In the genomic region with DNA sequence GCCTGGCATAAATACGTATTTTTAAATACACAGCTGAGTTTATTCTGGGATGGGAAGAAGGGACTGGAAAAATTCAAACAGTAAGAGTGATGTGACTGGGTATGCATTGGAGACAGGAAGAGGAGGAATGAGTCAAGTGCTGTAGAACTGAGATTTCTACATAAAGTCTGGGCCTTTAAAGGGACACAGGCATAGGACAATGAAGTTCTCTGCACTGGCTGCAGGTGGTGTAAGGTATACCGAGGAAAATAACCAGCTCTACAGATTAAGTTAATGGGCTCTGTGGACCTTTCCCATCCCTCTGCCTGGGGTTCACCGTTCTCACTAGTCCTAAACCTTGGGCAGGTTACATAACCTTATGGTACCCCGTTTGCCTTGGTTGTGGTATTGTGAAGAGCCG, we compare ENCODE assay signal across 24 cellular contexts.
DNase-seq lines count a peak whose midpoint lies in the region; ATAC-seq, FAIRE-seq and TF ChIP-seq lines count a peak whose summit lies in the region.
"Had no signal": no experiment of that assay in that cellular context is flagged by ENCODE, and none has a peak within 500 bp of the region (broad histone marks: within the 10 kb centered on the region; RNA-seq: fewer than 3 reads in every experiment).

No MANE protein-coding gene starts in this region.

- H3F3A ChIP-seq in neural progenitor cell (ENCODE audit: low read depth): peaks cover 33% of the 10 kb centered on the region

- no peak overlapping the region for H3K4me3 ChIP-seq in H7 (ENCODE audit: insufficient read depth, low read depth, low read length)
- H3K4me3 ChIP-seq in K562: no peak overlapping the region
- H3K4me3 ChIP-seq in neural progenitor cell: no peak overlapping the region
- H3K4me3 ChIP-seq: adrenal gland, SJCRH30, skin epidermis had no signal

- no TSS peak for BruUV-seq in K562 (replicated peaks; lab: Mats Ljungman, UMichigan)

- H3K27ac Mint-ChIP-seq in activated T-cell treated with anti-CD3 and anti-CD28 coated beads, Interleukin-2, amount 50 U/mL, for 24 hours: peak overlapping the region; percentile 59
- H3K27ac Mint-ChIP-seq in neural progenitor cell: no peak overlapping the region
- H3K27ac Mint-ChIP-seq: activated CD4-positive, alpha-beta memory T cell treated with anti-CD3 and anti-CD28 coated beads for 36 hours had no signal

- no peak for FAIRE-seq in K562 (lab: Jason Lieb, UNC)
- FAIRE-seq: GM19239, keratinocyte had no signal

- no peak for ATAC-seq in activated T-cell treated with anti-CD3 and anti-CD28 coated beads, Interleukin-2, amount 50 U/mL, for 4 hours
- ATAC-seq in K562 (peak; percentile 25), GM21737 (IDR thresholded peaks at IDR 0.05; ENCODE audit: unreplicated experiment) (no peak)
- ATAC-seq: naive thymus-derived CD4-positive, alpha-beta T cell; Panc1 had no signal

- H3K9ac ChIP-seq in K562 (ENCODE audit: insufficient read depth in 1 of 2, low read depth in 2 of 2, low read length in 2 of 2) (no peak overlapping the region), neural progenitor cell (no peak overlapping the region)

- peaks cover 2% of the 10 kb centered on the region for H3K36me3 ChIP-seq in H7 (replicated peaks; ENCODE audit: control insufficient read depth, insufficient read depth, low read length)
- H3K36me3 ChIP-seq in K562 (ENCODE audit: control insufficient read depth, insufficient read depth, low read length): peaks cover 51% of the 10 kb centered on the region
- H3K36me3 ChIP-seq in neural progenitor cell: no peaks in the 10 kb centered on the region
- H3K36me3 ChIP-seq: adrenal gland had no signal

- no peak for DNase-seq in activated T-cell treated with anti-CD3 and anti-CD28 coated beads, Interleukin-2, amount 50 U/mL, for 24 hours
- no peak for DNase-seq in activated T-cell treated with anti-CD3 and anti-CD28 coated beads, Interleukin-2, amount 50 U/mL, for 4 hours
- DNase-seq in H7: peak; percentile 57
- no peak for DNase-seq in K562 (ENCODE audit: extremely low read depth in 1 of 4, low spot score in 3 of 4)
- DNase-seq in neural progenitor cell (ENCODE audit: low spot score): no peak
- no peak for DNase-seq in NCI-H510A treated with DMSO at 0.1 percent for 48 hours (lab: John Stamatoyannopoulos, UW)
- no peak for DNase-seq in stimulated activated CD4-positive, alpha-beta T cell treated with anti-CD3 and anti-CD28 coated beads, Interleukin-12 subunit alpha, Interleukin-12 subunit beta, amount 100 ng/mL, for 4 hours
- DNase-seq: ACHN; activated CD4-positive, alpha-beta memory T cell treated with anti-CD3 and anti-CD28 coated beads for 36 hours; activated effector memory CD4-positive, alpha-beta T cell treated with anti-CD3 and anti-CD28 coated beads, Interleukin-2, amount 50 U/mL, for 16 hours; adrenal gland; brain microvascular endothelial cell; DMS153; GDM1; midbrain; naive thymus-derived CD4-positive, alpha-beta T cell; SJCRH30; stimulated activated CD8-positive, alpha-beta memory T cell treated with anti-CD3 and anti-CD28 coated beads, Interleukin-4, amount 100 ng/mL, for 48 hours; T1000 had no signal

- H3K79me2 ChIP-seq in K562 (ENCODE audit: control insufficient read depth, insufficient read depth, low read length): no peaks in the 10 kb centered on the region
- peaks cover 19% of the 10 kb centered on the region for H3K79me2 ChIP-seq in neural progenitor cell (ENCODE audit: low read depth)

- H3K27me3 ChIP-seq in H7 (ENCODE audit: control insufficient read depth, insufficient read depth, low read length) (no peaks in the 10 kb centered on the region), K562 (ENCODE audit: control insufficient read depth in 2 of 2, insufficient read depth in 2 of 2, low read length in 2 of 2) (no peaks in the 10 kb centered on the region), neural progenitor cell (no peaks in the 10 kb centered on the region)
- H3K27me3 ChIP-seq: adrenal gland, brain microvascular endothelial cell, SJCRH30 had no signal

- H4K20me1 ChIP-seq in K562 (replicated peaks; ENCODE audit: control insufficient read depth, insufficient read depth, low read length): no peaks in the 10 kb centered on the region
- no peaks in the 10 kb centered on the region for H4K20me1 ChIP-seq in neural progenitor cell (ENCODE audit: low read depth)

- H2AFZ ChIP-seq in K562 (ENCODE audit: low read depth, low read length): no peak overlapping the region
- no peak overlapping the region for H2AFZ ChIP-seq in neural progenitor cell (replicated peaks)

- peaks cover 68% of the 10 kb centered on the region for H3K36me3 Mint-ChIP-seq in activated T-cell treated with anti-CD3 and anti-CD28 coated beads, Interleukin-2, amount 50 U/mL, for 24 hours (ENCODE audit: low read depth)
- H3K36me3 Mint-ChIP-seq in activated T-cell treated with anti-CD3 and anti-CD28 coated beads, Interleukin-2, amount 50 U/mL, for 4 hours (ENCODE audit: insufficient read depth): peaks cover 12% of the 10 kb centered on the region
- H3K36me3 Mint-ChIP-seq in neural progenitor cell: peaks cover 27% of the 10 kb centered on the region

- no peaks in the 10 kb centered on the region for H3K9me3 ChIP-seq in K562 (replicated peaks; ENCODE audit: control insufficient read depth, insufficient read depth, low read depth, low read length)
- H3K9me3 ChIP-seq in neural progenitor cell (ENCODE audit: low read depth): no peaks in the 10 kb centered on the region
- H3K9me3 ChIP-seq: adrenal gland had no signal

- H3K4me2 ChIP-seq in K562 (ENCODE audit: insufficient read depth, low read length): no peak overlapping the region
- H3K4me2 ChIP-seq in neural progenitor cell: no peak overlapping the region

- intact Hi-C loops in K562 (cut with micrococcal nuclease): no loop called here

- TF ChIP-seq RAD21 in K562 (CRISPR knock-in tag; conservative IDR thresholded peaks at IDR 0.05 in 1 of 2, IDR thresholded peaks at IDR 0.05 in 1 of 2): no peak

- H3K9me1 ChIP-seq in K562 (ENCODE audit: control insufficient read depth, insufficient read depth, low read length): no peaks in the 10 kb centered on the region

- peak; percentile 49 for TF ChIP-seq POLR2A in K562 (conservative IDR thresholded peaks at IDR 0.05)

- H3K4me1 Mint-ChIP-seq in activated T-cell treated with anti-CD3 and anti-CD28 coated beads, Interleukin-2, amount 50 U/mL, for 24 hours (ENCODE audit: low read depth): peaks cover 17% of the 10 kb centered on the region
- peaks cover 4% of the 10 kb centered on the region for H3K4me1 Mint-ChIP-seq in activated T-cell treated with anti-CD3 and anti-CD28 coated beads, Interleukin-2, amount 50 U/mL, for 4 hours (ENCODE audit: low read depth)
- no peaks in the 10 kb centered on the region for H3K4me1 Mint-ChIP-seq in neural progenitor cell

- CTCF ChIA-PET in K562 (lab: Yijun Ruan, JAX; ENCODE audit: low intra/inter-chr PET ratio): no interaction called here

- no peak for TF ChIP-seq CTCF in K562 (IDR thresholded peaks at IDR 0.05 in 2 of 3, conservative IDR thresholded peaks at IDR 0.05 in 1 of 3; ENCODE audit: insufficient read depth in 2 of 3, low read depth in 1 of 3, low read length in 3 of 3)
- TF ChIP-seq CTCF in neural progenitor cell (IDR thresholded peaks at IDR 0.05): no peak

- in situ Hi-C loops in K562 (cut with MboI): no loop called here

- TF ChIP-seq EP300 in K562 (IDR thresholded peaks at IDR 0.05; ENCODE audit: low read length): no peak

- H3K27me3 Mint-ChIP-seq in activated T-cell treated with anti-CD3 and anti-CD28 coated beads, Interleukin-2, amount 50 U/mL, for 24 hours: no peaks in the 10 kb centered on the region
- no peaks in the 10 kb centered on the region for H3K27me3 Mint-ChIP-seq in activated T-cell treated with anti-CD3 and anti-CD28 coated beads, Interleukin-2, amount 50 U/mL, for 4 hours (ENCODE audit: low read depth)
- peaks cover 2% of the 10 kb centered on the region for H3K27me3 Mint-ChIP-seq in neural progenitor cell (ENCODE audit: insufficient read depth, low read depth)
- H3K27me3 Mint-ChIP-seq: activated CD4-positive, alpha-beta memory T cell treated with anti-CD3 and anti-CD28 coated beads for 36 hours; naive thymus-derived CD4-positive, alpha-beta T cell had no signal

- WGBS in K562 (ENCODE audit: insufficient coverage, low coverage, missing lambda C conversion rate): 90% methylated on average over 5 of the region's 5 CpGs

- H3K27ac ChIP-seq in K562 (ENCODE audit: extremely low read depth, low read depth, low read length) (no peak overlapping the region), neural progenitor cell (no peak overlapping the region)
- H3K27ac ChIP-seq: adrenal gland, brain microvascular endothelial cell, SJCRH30, skin epidermis had no signal

- H3K4me1 ChIP-seq in K562 (replicated peaks in 1 of 2; ENCODE audit: control insufficient read depth in 2 of 2, insufficient read depth in 2 of 2, low read length in 2 of 2): no peaks in the 10 kb centered on the region
- H3K4me1 ChIP-seq in neural progenitor cell: no peaks in the 10 kb centered on the region
- H3K4me1 ChIP-seq: SJCRH30 had no signal

- H3K9me3 Mint-ChIP-seq in activated T-cell treated with anti-CD3 and anti-CD28 coated beads, Interleukin-2, amount 50 U/mL, for 24 hours: no peaks in the 10 kb centered on the region
- no peaks in the 10 kb centered on the region for H3K9me3 Mint-ChIP-seq in activated T-cell treated with anti-CD3 and anti-CD28 coated beads, Interleukin-2, amount 50 U/mL, for 4 hours
- no peaks in the 10 kb centered on the region for H3K9me3 Mint-ChIP-seq in neural progenitor cell
- H3K9me3 Mint-ChIP-seq: activated CD4-positive, alpha-beta memory T cell treated with anti-CD3 and anti-CD28 coated beads for 36 hours; naive thymus-derived CD4-positive, alpha-beta T cell had no signal

- POLR2A ChIA-PET in K562 (lab: Yijun Ruan, JAX): interaction anchor here (1.4 kb wide), 1 partner anchor 9 kb away, joined by 6 read pairs; no protein-coding TSS in a partner anchor

- no peak overlapping the region for H3K4me3 Mint-ChIP-seq in activated T-cell treated with anti-CD3 and anti-CD28 coated beads, Interleukin-2, amount 50 U/mL, for 24 hours
- no peak overlapping the region for H3K4me3 Mint-ChIP-seq in activated T-cell treated with anti-CD3 and anti-CD28 coated beads, Interleukin-2, amount 50 U/mL, for 4 hours
- peak overlapping the region; percentile 11 for H3K4me3 Mint-ChIP-seq in neural progenitor cell
- H3K4me3 Mint-ChIP-seq: activated CD4-positive, alpha-beta memory T cell treated with anti-CD3 and anti-CD28 coated beads for 36 hours had no signal

TF ChIP-seq in K562, 482 proteins besides CTCF, POLR2A, EP300 and RAD21:
- peak; percentile 42; the same call in 1 of the 2 replicates for TF ChIP-seq SUPT5H (IDR thresholded peaks at IDR 0.05)
- peak; percentile 28 for TF ChIP-seq POLR2B (IDR thresholded peaks at IDR 0.05; ENCODE audit: low read depth, partially characterized antibody)
- no peak for TF ChIP-seq BRF1 (IDR thresholded peaks at IDR 0.05; ENCODE audit: borderline replicate concordance, extremely low read depth, insufficient read length)
TF ChIP-seq in K562: peak in this region for 2.
